ENCODE assay signal across 9 cellular contexts in the genomic region with DNA sequence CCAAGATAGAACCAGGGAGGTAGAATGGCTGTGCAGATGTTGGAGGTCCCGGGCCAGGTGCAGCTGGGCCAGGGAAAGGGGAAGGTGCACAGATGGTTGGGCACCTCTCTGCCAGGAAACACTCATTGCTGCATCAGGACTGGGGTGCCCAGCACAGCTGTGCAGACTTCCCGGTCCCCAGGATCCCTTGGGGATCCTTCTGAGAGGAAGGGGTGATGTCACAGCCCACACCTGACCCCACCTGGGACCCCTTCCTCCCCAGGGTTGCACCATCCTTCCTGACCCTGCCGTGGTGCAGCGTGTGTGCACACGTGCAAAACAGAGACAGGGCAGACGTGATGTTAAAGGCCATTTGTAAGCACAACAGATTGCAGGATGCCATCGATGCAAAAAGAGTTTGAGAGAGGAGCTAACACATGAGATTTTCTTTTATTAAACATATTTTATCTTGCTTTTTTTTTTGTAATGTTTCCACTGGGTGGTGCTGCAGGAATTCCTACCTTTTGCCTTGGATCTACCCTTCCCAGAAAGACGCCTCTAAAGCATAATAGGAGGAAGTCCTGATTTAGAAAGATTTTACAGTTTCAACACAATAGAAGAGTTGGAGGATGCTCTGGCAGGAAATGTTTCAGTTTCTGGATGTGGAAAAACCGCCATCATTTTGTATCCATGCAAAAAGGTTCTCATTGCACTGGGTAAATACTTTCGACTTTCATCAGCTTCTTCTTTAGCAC. TPM values are rescaled to one million over a fixed set of nuclear protein-coding genes. Genes with fewer than 3 reads are reported as not detected.
DNase-seq lines count a peak whose midpoint lies in the region; ATAC-seq and TF ChIP-seq lines count a peak whose summit lies in the region.
"Had no signal": no experiment of that assay in that cellular context is flagged by ENCODE, and none has a peak within 500 bp of the region (broad histone marks: within the 10 kb centered on the region; RNA-seq: fewer than 3 reads in every experiment).

No MANE protein-coding gene starts in this region.

- H3K4me1 Mint-ChIP-seq in CD4-positive, alpha-beta T cell (ENCODE audit: low read depth) = peaks cover 97% of the 10 kb centered on the region
- peaks cover 62% of the 10 kb centered on the region for H3K4me1 Mint-ChIP-seq in chondrocyte (ENCODE audit: low read depth)

- H3K27me3 Mint-ChIP-seq in CD4-positive, alpha-beta T cell = no peaks in the 10 kb centered on the region
- H3K27me3 Mint-ChIP-seq in chondrocyte (ENCODE audit: low read depth) = no peaks in the 10 kb centered on the region

- peak overlapping the region; percentile 46 for H3K27ac ChIP-seq in CD4-positive, alpha-beta T cell (ENCODE audit: low read depth, low read length)
- no peak overlapping the region for H3K27ac ChIP-seq in neuronal stem cell (replicated peaks; ENCODE audit: low read length)

- no peak overlapping the region for H4K91ac ChIP-seq in neuronal stem cell (ENCODE audit: low read depth, low read length, poor library complexity)

- H3K27me3 ChIP-seq in CD4-positive, alpha-beta T cell (ENCODE audit: control insufficient read depth, insufficient read depth, low read length) = no peaks in the 10 kb centered on the region
- H3K27me3 ChIP-seq in Loucy (ENCODE audit: insufficient read depth, low read length, poor library complexity, severe bottlenecking) = no peaks in the 10 kb centered on the region
- H3K27me3 ChIP-seq in neuronal stem cell (ENCODE audit: control insufficient read depth in 3 of 3, insufficient read depth in 3 of 3, low read depth in 1 of 3, low read length in 3 of 3) = no peaks in the 10 kb centered on the region

- H3K4ac ChIP-seq in neuronal stem cell (ENCODE audit: low read length) = no peak overlapping the region

- CTCF ChIA-PET in CD4-positive, alpha-beta T cell (lab: Charles Lee) = interaction anchor here (1.1 to 1.6 kb wide), 3 partner anchors 27 to 307 kb away, joined by 3 to 4 read pairs (median 3); a partner anchor contains a TSS

- peaks cover 79% of the 10 kb centered on the region for H4K20me1 ChIP-seq in Loucy (ENCODE audit: insufficient read depth, low read length, poor library complexity, severe bottlenecking)

- H3K36me3 Mint-ChIP-seq in CD4-positive, alpha-beta T cell (ENCODE audit: low read depth) = peaks cover 11% of the 10 kb centered on the region
- no peaks in the 10 kb centered on the region for H3K36me3 Mint-ChIP-seq in chondrocyte (ENCODE audit: low read depth)

- intact Hi-C loops in CD4-positive, alpha-beta T cell (cut with DNase I, micrococcal nuclease) = loop anchor here (2.0 to 10.0 kb wide), 4 partner anchors 14 to 344 kb away; a partner anchor contains a TSS

- H2BK120ac ChIP-seq in neuronal stem cell (ENCODE audit: low read depth, low read length) = no peak overlapping the region

- no peak overlapping the region for H2BK12ac ChIP-seq in neuronal stem cell (ENCODE audit: low read length)

- peaks cover 94% of the 10 kb centered on the region for H3K79me2 ChIP-seq in Loucy (ENCODE audit: insufficient read depth, low read length)

- H3K27ac Mint-ChIP-seq in CD4-positive, alpha-beta T cell = peak overlapping the region; percentile 82
- peak overlapping the region; percentile 85 for H3K27ac Mint-ChIP-seq in chondrocyte (ENCODE audit: unreplicated experiment)

- H3K9me3 ChIP-seq in CD4-positive, alpha-beta T cell (ENCODE audit: control insufficient read depth, low read length) = no peaks in the 10 kb centered on the region
- H3K9me3 ChIP-seq in Loucy (ENCODE audit: insufficient read depth, low read depth, low read length) (no peaks in the 10 kb centered on the region), neuronal stem cell (replicated peaks in 1 of 2; ENCODE audit: control insufficient read depth in 2 of 2, insufficient read depth in 1 of 2, low read depth in 1 of 2, low read length in 2 of 2) (peaks cover 0 to 12% of the 10 kb centered on the region in 2 donors)

- H3K18ac ChIP-seq in neuronal stem cell (ENCODE audit: low read length) = no peak overlapping the region

- no peak overlapping the region for H2AFZ ChIP-seq in Loucy (ENCODE audit: low read length)
- no peak overlapping the region for H2AFZ ChIP-seq in neuronal stem cell (ENCODE audit: low read length)

- H3K79me1 ChIP-seq in neuronal stem cell (ENCODE audit: low read depth, low read length) = no peaks in the 10 kb centered on the region

- no peak for ATAC-seq in CD4-positive, alpha-beta T cell (ENCODE audit: poor library complexity)
- no peak for ATAC-seq in GM18511 (IDR thresholded peaks at IDR 0.05; ENCODE audit: unreplicated experiment)

- no peak overlapping the region for H4K8ac ChIP-seq in neuronal stem cell (ENCODE audit: low read depth, low read length)

- H3K4me1 ChIP-seq in Loucy (ENCODE audit: insufficient read depth, low read length, poor library complexity, severe bottlenecking) (peaks cover 72% of the 10 kb centered on the region), neuronal stem cell (ENCODE audit: control insufficient read depth in 2 of 2, insufficient read depth in 1 of 2, low read depth in 1 of 2, low read length in 2 of 2) (peaks cover 3 to 5% of the 10 kb centered on the region in 2 donors)

- TF ChIP-seq CTCF in CD4-positive, alpha-beta T cell (IDR thresholded peaks at IDR 0.05) = no peak
- TF ChIP-seq CTCF in Loucy (conservative IDR thresholded peaks at IDR 0.05; ENCODE audit: low read length) = peak; percentile 24; the same call in 1 of the 2 replicates
- TF ChIP-seq CTCF in chondrocyte (IDR thresholded peaks at IDR 0.05) = peak; percentile 64

- H3F3A ChIP-seq in Loucy (ENCODE audit: low read depth) = peaks cover 18% of the 10 kb centered on the region; the same call in 1 of the 2 replicates

- peak overlapping the region; percentile 16 for H2AK5ac ChIP-seq in neuronal stem cell (ENCODE audit: low read depth, low read length)

- no peak overlapping the region for H2BK5ac ChIP-seq in neuronal stem cell (ENCODE audit: low read length)

- POLR2A ChIA-PET in CD4-positive, alpha-beta T cell (lab: Charles Lee) = interaction anchor here (0.7 to 4.8 kb wide), 7 partner anchors 10 to 292 kb away, joined by 3 to 42 read pairs (median 4); a partner anchor contains a TSS

- H3K9me2 ChIP-seq in Loucy (replicated peaks; ENCODE audit: low read depth, low read length) = no peaks in the 10 kb centered on the region

- H3K36me3 ChIP-seq in Loucy (ENCODE audit: insufficient read depth, low read length) = no peaks in the 10 kb centered on the region
- H3K36me3 ChIP-seq in neuronal stem cell (replicated peaks in 1 of 2; ENCODE audit: control insufficient read depth in 2 of 2, insufficient read depth in 2 of 2, low read length in 2 of 2) = no peaks in the 10 kb centered on the region

- H3K4me3 ChIP-seq in Loucy (ENCODE audit: low read length, poor library complexity, severe bottlenecking) = no peak overlapping the region
- peak overlapping the region in 1 of 2 donors; percentile 27 for H3K4me3 ChIP-seq in neuronal stem cell (ENCODE audit: low read length in 2 of 2)

- H3K4me2 ChIP-seq in Loucy (ENCODE audit: low read depth, low read length, poor library complexity, severe bottlenecking) (no peak overlapping the region), neuronal stem cell (ENCODE audit: insufficient read depth, low read length, poor library complexity, severe bottlenecking) (no peak overlapping the region)

- H3K14ac ChIP-seq in neuronal stem cell (ENCODE audit: low read length) = no peak overlapping the region

- H3K23ac ChIP-seq in neuronal stem cell (ENCODE audit: low read depth, low read length, poor library complexity) = peak overlapping the region; percentile 90

- peak overlapping the region; percentile 87 for H3K4me3 Mint-ChIP-seq in CD4-positive, alpha-beta T cell
- no peak overlapping the region for H3K4me3 Mint-ChIP-seq in chondrocyte (ENCODE audit: unreplicated experiment)

- H3K9ac ChIP-seq in Loucy (ENCODE audit: low read depth, low read length, poor library complexity, severe bottlenecking) (no peak overlapping the region), neuronal stem cell (ENCODE audit: low read depth, low read length, poor library complexity) (no peak overlapping the region)

- WGBS in neuronal stem cell (ENCODE audit: extremely low coverage in 2 of 2, insufficient read length in 2 of 2, insufficient replicate concordance in 1 of 2), 2 donors = no CpG with 5 or more reads among the region's 10 CpGs

- no peak for DNase-seq in CD4-positive, alpha-beta T cell
- DNase-seq in chondrocyte (ENCODE audit: low spot score) = no peak
- no peak for DNase-seq in neuronal stem cell (ENCODE audit: low spot score)
- no peak for DNase-seq in iPS-NIHi7 (ENCODE audit: extremely low spot score)
- no peak for DNase-seq in SW480 (ENCODE audit: low spot score)
- DNase-seq in OCI-M2 (lab: John Stamatoyannopoulos, UW; ENCODE audit: unreplicated experiment) = no peak
- DNase-seq: NK-92 treated with Interleukin-12 subunit alpha and Interleukin-12 subunit beta, amount 100 ng/mL, for 24 hours had no signal

- peak overlapping the region; percentile 51 for H2BK15ac ChIP-seq in neuronal stem cell (ENCODE audit: low read length)

- no peaks in the 10 kb centered on the region for H3K9me3 Mint-ChIP-seq in CD4-positive, alpha-beta T cell
- H3K9me3 Mint-ChIP-seq in chondrocyte (ENCODE audit: low read depth) = no peaks in the 10 kb centered on the region

RNA-seq across cellular contexts. Expression of a gene that starts 14.8 kb away (rescaled TPM):
- total RNA-seq in CD4-positive, alpha-beta T cell = 10 to 100 TPM; 26.8 to 31.5 TPM
- 37.1 to 62.1 TPM (median 38.8 TPM) in 3 replicates for total RNA-seq in chondrocyte
- 6.3 TPM for polyA plus RNA-seq in neuronal stem cell (2013, experiment 1 of 2)
- polyA plus RNA-seq in neuronal stem cell (2013, experiment 2 of 2) = 6.6 TPM
